17 cellular contexts compared by ENCODE assay signal in genomic region chr1:205597691-205598314, GRCh38. TPM values are rescaled to one million over a fixed set of nuclear protein-coding genes. Genes with fewer than 3 reads are reported as not detected.
A peak's percentile ranks its signal among the peaks of the same experiment; 100 is the strongest.
DNase-seq lines count a peak whose midpoint lies in the region; ATAC-seq, FAIRE-seq and TF ChIP-seq lines count a peak whose summit lies in the region.
"Had no signal": no experiment of that assay in that cellular context is flagged by ENCODE, and none has a peak within 500 bp of the region (broad histone marks: within the 10 kb centered on the region; RNA-seq: fewer than 3 reads in every experiment).

No MANE protein-coding gene starts in this region.

- in situ Hi-C loops in gastrocnemius medialis (cut with MboI; ENCODE audit: low sequenced_read_pairs in 4 of 4), result loop anchor here in 1 of 4 donors (5.0 kb wide), 1 partner anchor 59 kb away; no protein-coding TSS in a partner anchor
- in situ Hi-C loops in brain microvascular endothelial cell (cut with HindIII; ENCODE audit: low pct_ligation_motif_present, low sequenced_read_pairs), result no loop called here

- no peak for FAIRE-seq in frontal cortex (lab: Jason Lieb, UNC)
- FAIRE-seq: GM19239 had no signal

- TF ChIP-seq CTCF in heart right ventricle (IDR thresholded peaks at IDR 0.05), result no peak
- TF ChIP-seq CTCF in gastrocnemius medialis (IDR thresholded peaks at IDR 0.05 in 4 of 5, conservative IDR thresholded peaks at IDR 0.05 in 1 of 5), result no peak
- TF ChIP-seq CTCF in WTC11 (IDR thresholded peaks at IDR 0.05), result no peak
- TF ChIP-seq CTCF in brain microvascular endothelial cell (IDR thresholded peaks at IDR 0.05; ENCODE audit: low read depth, low read length, missing control alignments), result no peak

- H3K36me3 ChIP-seq in adipocyte (ENCODE audit: control insufficient read depth, insufficient read depth, low read length, severe bottlenecking), result no peaks in the 10 kb centered on the region
- peaks cover 0 to 29% (median 0%) of the 10 kb centered on the region in 9 donors for H3K36me3 ChIP-seq in heart right ventricle
- H3K36me3 ChIP-seq in gastrocnemius medialis, result no peaks in the 10 kb centered on the region
- no peaks in the 10 kb centered on the region for H3K36me3 ChIP-seq in brain microvascular endothelial cell (replicated peaks)

- no peak overlapping the region for H3K9ac ChIP-seq in adipocyte (ENCODE audit: low read length)
- H3K9ac ChIP-seq: BLaER1 had no signal

- intact Hi-C loops in heart right ventricle (cut with DNase I) (loop anchor here in 3 of 10 donors (2.0 to 10.0 kb wide), 4 partner anchors 33 to 117 kb away; partner anchors contain the start of gene ELK4 (in 2 of the 3)), gastrocnemius medialis (cut with DNase I; ENCODE audit: low total_unique reads) (no loop called here)

- no peak overlapping the region for H3K27ac Mint-ChIP-seq in WTC11
- H3K27ac Mint-ChIP-seq: activated T-cell treated with anti-CD3 and anti-CD28 coated beads, Interleukin-2, amount 50 U/mL, for 72 hours; GM23338 had no signal

- POLR2A ChIA-PET in WTC11 (lab: Charles Lee), result interaction anchor here (0.7 kb wide), 1 partner anchor 60 kb away, joined by 3 read pairs; no protein-coding TSS in a partner anchor

- H3K9me3 ChIP-seq in adipocyte (ENCODE audit: control insufficient read depth, low read length), result no peaks in the 10 kb centered on the region
- H3K9me3 ChIP-seq in heart right ventricle, result no peaks in the 10 kb centered on the region
- no peaks in the 10 kb centered on the region for H3K9me3 ChIP-seq in gastrocnemius medialis
- H3K9me3 ChIP-seq: BLaER1 had no signal

- H3K27me3 ChIP-seq in adipocyte (replicated peaks; ENCODE audit: control insufficient read depth, insufficient read depth, low read length) (no peaks in the 10 kb centered on the region), heart right ventricle (no peaks in the 10 kb centered on the region), gastrocnemius medialis (no peaks in the 10 kb centered on the region), brain microvascular endothelial cell (replicated peaks) (no peaks in the 10 kb centered on the region)
- H3K27me3 ChIP-seq: BLaER1 had no signal

- CTCF ChIA-PET in WTC11 (lab: Charles Lee), result interaction anchor here (2.3 kb wide), 1 partner anchor 9 kb away, joined by 7 read pairs; no protein-coding TSS in a partner anchor

- peaks cover 16% of the 10 kb centered on the region for H3K4me1 ChIP-seq in adipocyte (ENCODE audit: control insufficient read depth, insufficient read depth, low read length)
- H3K4me1 ChIP-seq in heart right ventricle, result peaks cover 8 to 59% (median 37%) of the 10 kb centered on the region in 9 donors
- H3K4me1 ChIP-seq in gastrocnemius medialis, result peaks cover 7 to 19% of the 10 kb centered on the region in 2 donors

- H3K36me3 Mint-ChIP-seq in WTC11, result peaks cover 10% of the 10 kb centered on the region

- H3K27me3 Mint-ChIP-seq in WTC11 (ENCODE audit: low read depth), result no peaks in the 10 kb centered on the region
- H3K27me3 Mint-ChIP-seq: stimulated activated memory B cell treated with anti-CD40 and anti-IgM and Interleukin-4, amounts not matched to agents 10 μg/mL and 1 μg/mL and 100 μg/mL, for 72 hours had no signal

- peaks cover under 1% of the 10 kb centered on the region for H3K4me1 Mint-ChIP-seq in WTC11

- H3K4me3 Mint-ChIP-seq in WTC11, result no peak overlapping the region
- H3K4me3 Mint-ChIP-seq: activated T-cell treated with anti-CD3 and anti-CD28 coated beads, Interleukin-2, amount 50 U/mL, for 72 hours; GM23338; stimulated activated memory B cell treated with anti-CD40 and anti-IgM and Interleukin-4, amounts not matched to agents 10 μg/mL and 1 μg/mL and 100 μg/mL, for 72 hours had no signal

- DNase-seq in NCI-H1092 treated with DMSO at 0.1 percent for 48 hours (lab: John Stamatoyannopoulos, UW), result peak; percentile 62
- DNase-seq in adipocyte (ENCODE audit: low read depth), result peak; percentile 23
- peak; percentile 61 to 73 for DNase-seq in heart right ventricle
- DNase-seq in gastrocnemius medialis, result no peak
- DNase-seq in frontal cortex (ENCODE audit: low spot score in 2 of 2), result no peak
- no peak for DNase-seq in OCI-M2 (lab: John Stamatoyannopoulos, UW; ENCODE audit: unreplicated experiment)
- no peak for DNase-seq in WTC11 (ENCODE audit: low spot score)
- DNase-seq in brain microvascular endothelial cell, result no peak
- DNase-seq: activated T-cell treated with anti-CD3 and anti-CD28 coated beads, Interleukin-2, amount 50 U/mL, for 72 hours; stimulated activated CD4-positive, alpha-beta T cell treated with anti-CD3 and anti-CD28 coated beads, Interleukin-1b, Interleukin-23, amount 100 ng/mL, for 48 hours had no signal

- H3K4me3 ChIP-seq in adipocyte (ENCODE audit: low read length) (no peak overlapping the region), heart right ventricle (no peak overlapping the region), gastrocnemius medialis (no peak overlapping the region), brain microvascular endothelial cell (ENCODE audit: low read depth, low read length) (no peak overlapping the region)
- H3K4me3 ChIP-seq: BLaER1, GM23338, SK-N-MC had no signal

- no peaks in the 10 kb centered on the region for H3K9me3 Mint-ChIP-seq in WTC11
- H3K9me3 Mint-ChIP-seq: activated T-cell treated with anti-CD3 and anti-CD28 coated beads, Interleukin-2, amount 50 U/mL, for 72 hours; GM23338; stimulated activated memory B cell treated with anti-CD40 and anti-IgM and Interleukin-4, amounts not matched to agents 10 μg/mL and 1 μg/mL and 100 μg/mL, for 72 hours had no signal

- ATAC-seq in heart right ventricle (peak; percentile 49 to 89 (median 68)), gastrocnemius medialis (no peak), WTC11 (no peak)
- ATAC-seq: activated T-cell treated with anti-CD3 and anti-CD28 coated beads, Interleukin-2, amount 50 U/mL, for 72 hours; esophagus mucosa; GM23338; stimulated activated memory B cell treated with anti-CD40 and anti-IgM and Interleukin-4, amounts not matched to agents 10 μg/mL and 1 μg/mL and 100 μg/mL, for 72 hours had no signal

- TF ChIP-seq POLR2A in gastrocnemius medialis (IDR thresholded peaks at IDR 0.05), result no peak

- 53 to 54% methylated on average over 8 of the region's 8 CpGs for WGBS in heart right ventricle, 2 donors

- H3K27ac ChIP-seq in heart right ventricle (peak overlapping the region in 9 of 10 donors; percentile 20 to 83 (median 71)), gastrocnemius medialis (peak overlapping the region in 3 of 4 donors; percentile 8 to 64 (median 40)), brain microvascular endothelial cell (no peak overlapping the region)
- H3K27ac ChIP-seq: BLaER1, HL-60, SK-N-MC had no signal

TF ChIP-seq in WTC11, 78 proteins besides CTCF, POLR2A, EP300 and RAD21 (continues in another document):
- no peak for TF ChIP-seq HMGA2 (CRISPR knock-in tag; IDR thresholded peaks at IDR 0.05)
- no peak for TF ChIP-seq ESRRA (CRISPR knock-in tag; IDR thresholded peaks at IDR 0.05; ENCODE audit: borderline replicate concordance)
- TF ChIP-seq JUN (CRISPR knock-in tag; IDR thresholded peaks at IDR 0.05), result no peak
- TF ChIP-seq JAZF1 (CRISPR knock-in tag; IDR thresholded peaks at IDR 0.05), result no peak
- no peak for TF ChIP-seq FOXP4 (CRISPR knock-in tag; IDR thresholded peaks at IDR 0.05)
- TF ChIP-seq NFYB (CRISPR knock-in tag; conservative IDR thresholded peaks at IDR 0.05; ENCODE audit: low read depth), result no peak
- no peak for TF ChIP-seq KAT7 (CRISPR knock-in tag; IDR thresholded peaks at IDR 0.05; ENCODE audit: borderline replicate concordance)
- TF ChIP-seq, protein P1, sequence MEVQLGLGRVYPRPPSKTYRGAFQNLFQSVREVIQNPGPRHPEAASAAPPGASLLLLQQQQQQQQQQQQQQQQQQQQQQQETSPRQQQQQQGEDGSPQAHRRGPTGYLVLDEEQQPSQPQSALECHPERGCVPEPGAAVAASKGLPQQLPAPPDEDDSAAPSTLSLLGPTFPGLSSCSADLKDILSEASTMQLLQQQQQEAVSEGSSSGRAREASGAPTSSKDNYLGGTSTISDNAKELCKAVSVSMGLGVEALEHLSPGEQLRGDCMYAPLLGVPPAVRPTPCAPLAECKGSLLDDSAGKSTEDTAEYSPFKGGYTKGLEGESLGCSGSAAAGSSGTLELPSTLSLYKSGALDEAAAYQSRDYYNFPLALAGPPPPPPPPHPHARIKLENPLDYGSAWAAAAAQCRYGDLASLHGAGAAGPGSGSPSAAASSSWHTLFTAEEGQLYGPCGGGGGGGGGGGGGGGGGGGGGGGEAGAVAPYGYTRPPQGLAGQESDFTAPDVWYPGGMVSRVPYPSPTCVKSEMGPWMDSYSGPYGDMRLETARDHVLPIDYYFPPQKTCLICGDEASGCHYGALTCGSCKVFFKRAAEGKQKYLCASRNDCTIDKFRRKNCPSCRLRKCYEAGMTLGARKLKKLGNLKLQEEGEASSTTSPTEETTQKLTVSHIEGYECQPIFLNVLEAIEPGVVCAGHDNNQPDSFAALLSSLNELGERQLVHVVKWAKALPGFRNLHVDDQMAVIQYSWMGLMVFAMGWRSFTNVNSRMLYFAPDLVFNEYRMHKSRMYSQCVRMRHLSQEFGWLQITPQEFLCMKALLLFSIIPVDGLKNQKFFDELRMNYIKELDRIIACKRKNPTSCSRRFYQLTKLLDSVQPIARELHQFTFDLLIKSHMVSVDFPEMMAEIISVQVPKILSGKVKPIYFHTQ (CRISPR knock-in tag; IDR thresholded peaks at IDR 0.05), result no peak
- no peak for TF ChIP-seq FOXP1 (CRISPR knock-in tag; IDR thresholded peaks at IDR 0.05; ENCODE audit: borderline replicate concordance)

RNA-seq across cellular contexts. Expression of gene ELK4, which starts 34.0 kb away (rescaled TPM):
- total RNA-seq in heart right ventricle (10 to 100 TPM; 34.2 to 45.6 (median 40.2) TPM), gastrocnemius medialis (10 to 100 TPM; 17.3 to 24.2 (median 20.1) TPM), frontal cortex (6.9 TPM), WTC11 (2021) (34.4 to 39.0 TPM (median 37.5 TPM) in 3 replicates)
- polyA plus RNA-seq in heart right ventricle, result 1 to 10 TPM; 4.7 to 5.9 TPM

Comparison
In these comparisons a context has a peak if more than half of its experiments do, and no peak if none do; other contexts are left out.
1. DNase-seq: peak in NCI-H1092 treated with DMSO at 0.1 percent for 48 hours (single experiment), adipocyte (single experiment) and heart right ventricle (2 of 2); none in gastrocnemius medialis (0 of 2), frontal cortex (0 of 2), OCI-M2 (single experiment), WTC11 (single experiment) and brain microvascular endothelial cell (single experiment).
2. ATAC-seq: peak in heart right ventricle (8 of 8); none in gastrocnemius medialis (0 of 2) and WTC11 (single experiment).